ENCODE assay signal across 1 cellular context in genomic region chr7:150404785-150405583, GRCh38.
TF ChIP-seq lines count a peak whose summit lies in the region.

No MANE protein-coding gene starts in this region.

TF ChIP-seq in K562, 482 proteins besides CTCF, POLR2A, EP300 and RAD21 (continued from another document):
- TF ChIP-seq, protein P1, sequence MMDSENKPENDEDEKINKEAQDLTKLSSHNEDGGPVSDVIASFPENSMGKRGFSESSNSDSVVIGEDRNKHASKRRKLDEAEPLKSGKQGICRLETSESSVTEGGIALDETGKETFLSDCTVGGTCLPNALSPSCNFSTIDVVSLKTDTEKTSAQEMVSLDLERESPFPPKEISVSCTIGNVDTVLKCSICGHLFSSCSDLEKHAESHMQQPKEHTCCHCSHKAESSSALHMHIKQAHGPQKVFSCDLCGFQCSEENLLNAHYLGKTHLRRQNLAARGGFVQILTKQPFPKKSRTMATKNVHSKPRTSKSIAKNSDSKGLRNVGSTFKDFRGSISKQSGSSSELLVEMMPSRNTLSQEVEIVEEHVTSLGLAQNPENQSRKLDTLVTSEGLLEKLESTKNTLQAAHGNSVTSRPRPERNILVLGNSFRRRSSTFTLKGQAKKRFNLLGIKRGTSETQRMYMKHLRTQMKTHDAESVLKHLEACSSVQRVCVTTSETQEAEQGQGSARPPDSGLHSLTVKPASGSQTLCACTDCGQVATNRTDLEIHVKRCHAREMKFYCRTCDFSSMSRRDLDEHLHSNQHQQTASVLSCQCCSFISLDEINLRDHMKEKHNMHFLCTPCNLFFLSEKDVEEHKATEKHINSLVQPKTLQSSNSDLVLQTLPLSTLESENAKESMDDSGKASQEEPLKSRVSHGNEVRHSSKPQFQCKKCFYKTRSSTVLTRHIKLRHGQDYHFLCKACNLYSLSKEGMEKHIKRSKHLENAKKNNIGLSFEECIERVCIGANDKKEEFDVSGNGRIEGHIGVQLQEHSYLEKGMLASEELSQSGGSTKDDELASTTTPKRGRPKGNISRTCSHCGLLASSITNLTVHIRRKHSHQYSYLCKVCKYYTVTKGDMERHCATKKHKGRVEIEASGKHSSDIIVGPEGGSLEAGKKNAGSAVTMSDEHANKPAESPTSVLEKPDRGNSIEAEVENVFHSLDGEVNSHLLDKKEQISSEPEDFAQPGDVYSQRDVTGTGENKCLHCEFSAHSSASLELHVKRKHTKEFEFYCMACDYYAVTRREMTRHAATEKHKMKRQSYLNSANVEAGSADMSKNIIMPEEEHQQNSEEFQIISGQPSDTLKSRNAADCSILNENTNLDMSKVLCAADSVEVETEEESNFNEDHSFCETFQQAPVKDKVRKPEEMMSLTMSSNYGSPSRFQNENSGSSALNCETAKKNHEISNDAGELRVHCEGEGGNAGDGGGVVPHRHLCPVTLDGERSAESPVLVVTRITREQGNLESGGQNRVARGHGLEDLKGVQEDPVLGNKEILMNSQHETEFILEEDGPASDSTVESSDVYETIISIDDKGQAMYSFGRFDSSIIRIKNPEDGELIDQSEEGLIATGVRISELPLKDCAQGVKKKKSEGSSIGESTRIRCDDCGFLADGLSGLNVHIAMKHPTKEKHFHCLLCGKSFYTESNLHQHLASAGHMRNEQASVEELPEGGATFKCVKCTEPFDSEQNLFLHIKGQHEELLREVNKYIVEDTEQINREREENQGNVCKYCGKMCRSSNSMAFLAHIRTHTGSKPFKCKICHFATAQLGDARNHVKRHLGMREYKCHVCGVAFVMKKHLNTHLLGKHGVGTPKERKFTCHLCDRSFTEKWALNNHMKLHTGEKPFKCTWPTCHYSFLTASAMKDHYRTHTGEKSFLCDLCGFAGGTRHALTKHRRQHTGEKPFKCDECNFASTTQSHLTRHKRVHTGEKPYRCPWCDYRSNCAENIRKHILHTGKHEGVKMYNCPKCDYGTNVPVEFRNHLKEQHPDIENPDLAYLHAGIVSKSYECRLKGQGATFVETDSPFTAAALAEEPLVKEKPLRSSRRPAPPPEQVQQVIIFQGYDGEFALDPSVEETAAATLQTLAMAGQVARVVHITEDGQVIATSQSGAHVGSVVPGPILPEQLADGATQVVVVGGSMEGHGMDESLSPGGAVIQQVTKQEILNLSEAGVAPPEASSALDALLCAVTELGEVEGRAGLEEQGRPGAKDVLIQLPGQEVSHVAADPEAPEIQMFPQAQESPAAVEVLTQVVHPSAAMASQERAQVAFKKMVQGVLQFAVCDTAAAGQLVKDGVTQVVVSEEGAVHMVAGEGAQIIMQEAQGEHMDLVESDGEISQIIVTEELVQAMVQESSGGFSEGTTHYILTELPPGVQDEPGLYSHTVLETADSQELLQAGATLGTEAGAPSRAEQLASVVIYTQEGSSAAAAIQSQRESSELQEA (IDR thresholded peaks at IDR 0.05; ENCODE audit: low read depth) = no peak
- TF ChIP-seq ZNF766 (CRISPR knock-in tag; conservative IDR thresholded peaks at IDR 0.05) (peak; percentile 84), E2F8 (IDR thresholded peaks at IDR 0.05; ENCODE audit: low read depth, partially characterized antibody) (peak; percentile 86), ZNF609 (CRISPR knock-in tag; IDR thresholded peaks at IDR 0.05; ENCODE audit: borderline replicate concordance) (peak; percentile 41; the same call in 1 of the 2 replicates), TAF7 (tag; IDR thresholded peaks at IDR 0.05) (no peak; the same call in 1 of the 2 replicates), FOXJ3 (CRISPR knock-in tag; IDR thresholded peaks at IDR 0.05) (no peak), ZNF280A (IDR thresholded peaks at IDR 0.05; ENCODE audit: low read depth, partially characterized antibody) (no peak), ZNF232 (CRISPR knock-in tag; IDR thresholded peaks at IDR 0.05) (0 out of 2 replicates have a peak, but pooled peaks have one; percentile 63), PHF8 (IDR thresholded peaks at IDR 0.05; ENCODE audit: borderline replicate concordance, low read length) (peak; percentile 91), BRD4 (IDR thresholded peaks at IDR 0.05) (peak; percentile 96), ZFX (CRISPR knock-in tag; IDR thresholded peaks at IDR 0.05) (peak; percentile 98), TRIM28 (IDR thresholded peaks at IDR 0.05) (no peak; the same call in 1 of the 2 replicates), PCBP2 (IDR thresholded peaks at IDR 0.05; ENCODE audit: low read depth, low read length, poor library complexity, severe bottlenecking) (no peak), ZNF551 (CRISPR knock-in tag; IDR thresholded peaks at IDR 0.05) (no peak), NFIC (IDR thresholded peaks at IDR 0.05) (peak; percentile 88)
